25 cellular contexts compared by ENCODE assay signal in the genomic region with DNA sequence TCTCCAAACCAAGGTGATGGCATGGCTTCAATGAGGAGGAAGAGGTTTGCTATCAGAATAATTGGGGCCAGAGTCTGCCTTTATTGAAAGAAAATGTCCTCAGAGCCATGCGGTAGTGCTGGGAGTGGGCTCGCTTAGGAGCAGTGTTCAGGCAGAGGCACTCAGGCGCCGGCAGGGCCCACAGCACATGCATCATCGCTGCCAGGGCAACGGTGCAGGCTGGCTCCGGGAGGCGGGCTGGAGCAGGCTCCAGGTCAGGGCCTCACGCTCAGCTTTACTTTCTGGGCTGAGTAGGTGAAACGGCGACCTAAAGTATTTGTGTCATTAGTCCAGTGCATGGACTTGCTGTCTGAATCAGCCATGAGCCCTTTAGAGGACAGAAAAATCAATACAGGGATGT.
DNase-seq lines count a peak whose midpoint lies in the region; ATAC-seq and TF ChIP-seq lines count a peak whose summit lies in the region.
"Had no signal": no experiment of that assay in that cellular context is flagged by ENCODE, and none has a peak within 500 bp of the region (broad histone marks: within the 10 kb centered on the region; RNA-seq: fewer than 3 reads in every experiment).

No MANE protein-coding gene starts in this region.

- no peak overlapping the region for H3K4me3 Mint-ChIP-seq in nephron progenitor cell
- H3K4me3 Mint-ChIP-seq: activated CD8-positive, alpha-beta T cell treated with anti-CD3 and anti-CD28 coated beads, Interleukin-2, amount 10 ng/mL, durations not matched to agents 7 days and 5 days; activated naive CD4-positive, alpha-beta T cell treated with anti-CD3 and anti-CD28 coated beads for 36 hours; mesothelial cell of epicardium; nephron; T-helper 2 cell treated with Interferon-gamma antibody and Interleukin-4, amounts not matched to agents 5 μg/mL and 100 μg/mL, for 36 hours had no signal

- no peaks in the 10 kb centered on the region for H3K4me1 ChIP-seq in testis
- H3K4me1 ChIP-seq: Caco-2, gastroesophageal sphincter, vagina had no signal

- H3K36me3 ChIP-seq in testis (ENCODE audit: low read depth, missing control alignments), result no peaks in the 10 kb centered on the region
- H3K36me3 ChIP-seq: esophagus squamous epithelium, gastroesophageal sphincter, MG63, vagina had no signal

- no peak for TF ChIP-seq POLR2A in testis (IDR thresholded peaks at IDR 0.05)

- intact Hi-C loops in testis (cut with DNase I; ENCODE audit: low total_unique reads), result no loop called here

- no peaks in the 10 kb centered on the region for H3K9me3 Mint-ChIP-seq in nephron progenitor cell
- H3K9me3 Mint-ChIP-seq: activated naive CD4-positive, alpha-beta T cell treated with anti-CD3 and anti-CD28 coated beads for 36 hours; mesothelial cell of epicardium; nephron; T-helper 2 cell treated with Interferon-gamma antibody and Interleukin-4, amounts not matched to agents 5 μg/mL and 100 μg/mL, for 36 hours had no signal

- no peak for TF ChIP-seq CTCF in nephron progenitor cell (IDR thresholded peaks at IDR 0.05)
- TF ChIP-seq CTCF in testis (IDR thresholded peaks at IDR 0.05), result no peak

- no peak overlapping the region for H3K27ac ChIP-seq in testis
- H3K27ac ChIP-seq: esophagus squamous epithelium, gastroesophageal sphincter, SK-N-MC, vagina had no signal

- H3K4me1 Mint-ChIP-seq in nephron progenitor cell, result peaks cover 17% of the 10 kb centered on the region

- H3K9me3 ChIP-seq in testis, result no peaks in the 10 kb centered on the region
- H3K9me3 ChIP-seq: Caco-2, esophagus squamous epithelium, gastroesophageal sphincter, MG63, vagina had no signal

- 30 to 35% methylated on average over 11 of the region's 11 CpGs for WGBS in testis, 2 donors

- no peaks in the 10 kb centered on the region for H3K27me3 ChIP-seq in testis
- H3K27me3 ChIP-seq: esophagus squamous epithelium, gastroesophageal sphincter, MG63, vagina had no signal

- ATAC-seq in GM18861 (IDR thresholded peaks at IDR 0.05; ENCODE audit: unreplicated experiment), result no peak
- ATAC-seq: activated CD8-positive, alpha-beta T cell treated with anti-CD3 and anti-CD28 coated beads, Interleukin-2, amount 10 ng/mL, durations not matched to agents 7 days and 5 days; gastroesophageal sphincter; left lobe of liver had no signal

- H3K27ac Mint-ChIP-seq in nephron progenitor cell, result no peak overlapping the region
- H3K27ac Mint-ChIP-seq: activated CD8-positive, alpha-beta T cell treated with anti-CD3 and anti-CD28 coated beads, Interleukin-2, amount 10 ng/mL, durations not matched to agents 7 days and 5 days; activated naive CD4-positive, alpha-beta T cell treated with anti-CD3 and anti-CD28 coated beads for 36 hours; mesothelial cell of epicardium; T-helper 2 cell treated with Interferon-gamma antibody and Interleukin-4, amounts not matched to agents 5 μg/mL and 100 μg/mL, for 36 hours had no signal

- no peaks in the 10 kb centered on the region for H3K36me3 Mint-ChIP-seq in nephron progenitor cell (ENCODE audit: low read depth)
- H3K36me3 Mint-ChIP-seq: mesothelial cell of epicardium had no signal

- peaks cover 3% of the 10 kb centered on the region for H3K27me3 Mint-ChIP-seq in nephron progenitor cell (ENCODE audit: low read depth, poor library complexity)

- DNase-seq in NCI-H748 (lab: John Stamatoyannopoulos, UW; ENCODE audit: unreplicated experiment) (peak; percentile 6), NCI-H748 treated with DMSO at 0.1 percent for 48 hours (lab: John Stamatoyannopoulos, UW) (no peak), ecto neural progenitor cell (ENCODE audit: low spot score) (peak; percentile 81), nephron progenitor cell (peak; percentile 64), testis (peak; percentile 20), cortex of kidney (lab: John Stamatoyannopoulos, UW) (no peak)
- no peak for DNase-seq in activated T-cell treated with anti-CD3 and anti-CD28 coated beads, Interleukin-2, amount 50 U/mL, for 48 hours
- DNase-seq: activated CD8-positive, alpha-beta T cell treated with anti-CD3 and anti-CD28 coated beads, Interleukin-2, amount 10 ng/mL, durations not matched to agents 7 days and 5 days; activated naive CD4-positive, alpha-beta T cell treated with anti-CD3 and anti-CD28 coated beads for 36 hours; activated T-cell treated with anti-CD3 and anti-CD28 coated beads, Interleukin-2, amount 50 U/mL, for 1 hour; Caco-2; effector CD8-positive, alpha-beta T cell; esophagus squamous epithelium; MG63; NCI-H187 treated with DMSO at 0.1 percent for 48 hours; NCI-H446 treated with DMSO at 0.1 percent for 48 hours; stimulated activated CD4-positive, alpha-beta T cell treated with anti-CD3 and anti-CD28 coated beads, Interleukin-12 subunit alpha, Interleukin-12 subunit beta, amount 100 ng/mL, for 4 hours had no signal

- H3K4me3 ChIP-seq in testis, result no peak overlapping the region
- H3K4me3 ChIP-seq: esophagus squamous epithelium, gastroesophageal sphincter, MG63, SK-N-MC, vagina had no signal

Comparison
In these comparisons a context has a peak if more than half of its experiments do, and no peak if none do; other contexts are left out.
1. DNase-seq: peak in NCI-H748 (single experiment), ecto neural progenitor cell (single experiment), nephron progenitor cell (single experiment) and testis (single experiment); none in NCI-H748 treated with DMSO at 0.1 percent for 48 hours (single experiment), activated T-cell treated with anti-CD3 and anti-CD28 coated beads, Interleukin-2, amount 50 U/mL, for 48 hours (0 of 2) and cortex of kidney (single experiment).